ENCODE assay signal across 24 cellular contexts in genomic region chr1:37294096-37294495, GRCh38.
"Had no signal": no experiment of that assay in that cellular context is flagged by ENCODE, and none has a peak within 500 bp of the region (broad histone marks: within the 10 kb centered on the region; RNA-seq: fewer than 3 reads in every experiment).

No MANE protein-coding gene starts in this region.

- H3K9me3 ChIP-seq: esophagus squamous epithelium, heart right ventricle, lower lobe of right lung, neutrophil, right atrium auricular region, sigmoid colon, thoracic aorta, tibial nerve, upper lobe of left lung had no signal

- H3K27ac ChIP-seq: coronary artery, esophagus squamous epithelium, heart right ventricle, lower lobe of right lung, neutrophil, parathyroid adenoma, right atrium auricular region, sigmoid colon, thoracic aorta, tibial nerve, upper lobe of left lung had no signal

- H3K9me3 Mint-ChIP-seq: effector memory CD8-positive, alpha-beta T cell; natural killer cell; stimulated activated effector memory CD8-positive, alpha-beta T cell treated with anti-CD3 and anti-CD28 coated beads, Interleukin-12 subunit alpha, Interleukin-12 subunit beta, amount 100 ng/mL, for 72 hours had no signal

- H3K9ac ChIP-seq: parathyroid adenoma had no signal

- H3K4me3 Mint-ChIP-seq: effector memory CD8-positive, alpha-beta T cell; natural killer cell; stimulated activated effector memory CD8-positive, alpha-beta T cell treated with anti-CD3 and anti-CD28 coated beads, Interleukin-12 subunit alpha, Interleukin-12 subunit beta, amount 100 ng/mL, for 72 hours had no signal

- H2AFZ ChIP-seq: parathyroid adenoma had no signal

- H3K36me3 Mint-ChIP-seq: natural killer cell; stimulated activated effector memory CD8-positive, alpha-beta T cell treated with anti-CD3 and anti-CD28 coated beads, Interleukin-12 subunit alpha, Interleukin-12 subunit beta, amount 100 ng/mL, for 72 hours had no signal

- H3K4me3 ChIP-seq: coronary artery, esophagus squamous epithelium, heart right ventricle, lower lobe of right lung, right atrium auricular region, sigmoid colon, thoracic aorta, tibial nerve, upper lobe of left lung had no signal

- DNase-seq: dermis blood vessel endothelial cell; effector memory CD8-positive, alpha-beta T cell; erythroblast; esophagus squamous epithelium; foreskin melanocyte; glutamatergic neuron; heart right ventricle; left ventricle myocardium superior; lower lobe of right lung; natural killer cell; sigmoid colon; stimulated activated CD4-positive, alpha-beta T cell treated with anti-CD3 and anti-CD28 coated beads, Interleukin-2, amount 100 ng/mL, for 24 hours; stimulated activated CD4-positive, alpha-beta T cell treated with anti-CD3 and anti-CD28 coated beads, Interleukin-4, amount 100 ng/mL, for 24 hours; stimulated activated naive CD8-positive, alpha-beta T cell treated with anti-CD3 and anti-CD28 coated beads, Interleukin-15, Interleukin-2, amounts not matched to agents 100 U/mL and 50 U/mL, for 24 hours; substantia nigra; upper lobe of left lung had no signal

- H3K4me1 ChIP-seq: esophagus squamous epithelium, heart right ventricle, lower lobe of right lung, parathyroid adenoma, right atrium auricular region, sigmoid colon, tibial nerve, upper lobe of left lung had no signal

- H3K79me2 ChIP-seq: parathyroid adenoma had no signal

- H3K27me3 ChIP-seq: right atrium auricular region, upper lobe of left lung had no signal

- ATAC-seq: effector memory CD8-positive, alpha-beta T cell; heart right ventricle; left ventricle myocardium superior; lower lobe of right lung; natural killer cell; stimulated activated effector memory CD8-positive, alpha-beta T cell treated with anti-CD3 and anti-CD28 coated beads, Interleukin-12 subunit alpha, Interleukin-12 subunit beta, amount 100 ng/mL, for 72 hours; stimulated activated naive CD8-positive, alpha-beta T cell treated with anti-CD3 and anti-CD28 coated beads, Interleukin-15, Interleukin-2, amounts not matched to agents 100 U/mL and 50 U/mL, for 24 hours had no signal

- H3K27ac Mint-ChIP-seq: effector memory CD8-positive, alpha-beta T cell; natural killer cell; progenitor cell of endocrine pancreas; stimulated activated effector memory CD8-positive, alpha-beta T cell treated with anti-CD3 and anti-CD28 coated beads, Interleukin-12 subunit alpha, Interleukin-12 subunit beta, amount 100 ng/mL, for 72 hours had no signal

- H3K4me1 Mint-ChIP-seq: natural killer cell; stimulated activated effector memory CD8-positive, alpha-beta T cell treated with anti-CD3 and anti-CD28 coated beads, Interleukin-12 subunit alpha, Interleukin-12 subunit beta, amount 100 ng/mL, for 72 hours had no signal

- H3K36me3 ChIP-seq: esophagus squamous epithelium, heart right ventricle, lower lobe of right lung, neutrophil, right atrium auricular region, sigmoid colon, thoracic aorta, tibial nerve, upper lobe of left lung had no signal
